ENCODE assay signal across 12 cellular contexts in the genomic region with DNA sequence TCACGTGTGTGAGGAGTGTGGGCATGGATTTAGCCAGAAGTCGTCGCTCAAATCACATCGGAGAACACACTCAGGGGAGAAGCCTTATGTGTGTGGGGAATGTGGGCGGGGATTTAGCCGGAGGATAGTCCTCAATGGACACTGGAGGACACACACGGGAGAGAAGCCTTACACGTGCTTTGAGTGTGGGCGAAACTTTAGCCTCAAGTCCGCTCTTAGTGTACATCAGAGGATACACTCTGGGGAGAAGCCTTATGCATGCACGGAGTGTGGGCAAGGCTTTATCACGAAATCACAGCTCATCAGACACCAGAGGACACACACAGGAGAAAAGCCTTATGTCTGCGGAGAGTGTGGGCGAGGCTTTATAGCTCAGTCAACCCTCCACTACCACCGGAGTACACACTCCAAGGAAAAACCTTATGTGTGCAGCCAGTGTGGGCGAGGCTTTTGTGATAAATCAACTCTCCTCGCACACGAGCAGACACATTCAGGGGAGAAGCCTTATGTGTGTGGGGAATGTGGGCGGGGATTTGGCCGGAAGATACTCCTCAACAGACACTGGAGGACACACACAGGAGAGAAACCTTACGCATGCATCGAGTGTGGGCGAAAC.
DNase-seq lines count a peak whose midpoint lies in the region; ATAC-seq and FAIRE-seq lines count a peak whose summit lies in the region.
"Had no signal": no experiment of that assay in that cellular context is flagged by ENCODE, and none has a peak within 500 bp of the region (broad histone marks: within the 10 kb centered on the region; RNA-seq: fewer than 3 reads in every experiment).

No MANE protein-coding gene starts in this region.

- peak; percentile 83 for FAIRE-seq in urothelium cell line (lab: Jason Lieb, UNC)

- peak; percentile 67 for DNase-seq in DMS53 (lab: John Stamatoyannopoulos, UW)
- DNase-seq in DMS53 treated with DMSO at 0.1 percent for 48 hours (lab: John Stamatoyannopoulos, UW; ENCODE audit: unreplicated experiment), result no peak
- DNase-seq in central memory CD4-positive, alpha-beta T cell, result peak; percentile 23
- DNase-seq in skeletal muscle cell (ENCODE audit: low read depth), result peak; percentile 49
- DNase-seq in urothelium cell line (ENCODE audit: low spot score), result no peak
- DNase-seq: 8988T, dermis blood vessel endothelial cell, thyroid gland had no signal

- ATAC-seq in HG03469 (IDR thresholded peaks at IDR 0.05; ENCODE audit: unreplicated experiment) (no peak), GM21367 (IDR thresholded peaks at IDR 0.05; ENCODE audit: unreplicated experiment) (no peak), GM18519 (IDR thresholded peaks at IDR 0.05; ENCODE audit: low FRiP score, unreplicated experiment) (no peak)
- ATAC-seq: GM12878 had no signal

- H3K4me3 ChIP-seq in skeletal muscle cell (ENCODE audit: low read depth, low read length), result no peak overlapping the region
- H3K4me3 ChIP-seq: GM12878, thyroid gland had no signal

Comparison
In these comparisons a context has a peak if more than half of its experiments do, and no peak if none do; other contexts are left out.
1. DNase-seq: peak in DMS53 (single experiment), central memory CD4-positive, alpha-beta T cell (single experiment) and skeletal muscle cell (single experiment); none in DMS53 treated with DMSO at 0.1 percent for 48 hours (single experiment) and urothelium cell line (single experiment).